Comparison of ENCODE assay signal across 17 cellular contexts in genomic region chr22:45946805-45947600, GRCh38. TPM values are rescaled to one million over a fixed set of nuclear protein-coding genes. Genes with fewer than 3 reads are reported as not detected.
DNase-seq lines count a peak whose midpoint lies in the region; ATAC-seq and TF ChIP-seq lines count a peak whose summit lies in the region.
"Had no signal": no experiment of that assay in that cellular context is flagged by ENCODE, and none has a peak within 500 bp of the region (broad histone marks: within the 10 kb centered on the region; RNA-seq: fewer than 3 reads in every experiment).

No MANE protein-coding gene starts in this region.

- H3K27me3 ChIP-seq in BLaER1: peaks cover 13% of the 10 kb centered on the region
- H3K27me3 ChIP-seq: cardiac muscle cell had no signal

- no peak overlapping the region for H3K4me3 ChIP-seq in BLaER1
- no peak overlapping the region for H3K4me3 ChIP-seq in HEK293 (ENCODE audit: low read depth, low read length)
- H3K4me3 ChIP-seq: cardiac muscle cell, left ventricle myocardium inferior had no signal

- H3K4me3 Mint-ChIP-seq in brain: no peak overlapping the region
- no peak overlapping the region for H3K4me3 Mint-ChIP-seq in nephron
- H3K4me3 Mint-ChIP-seq: activated naive CD8-positive, alpha-beta T cell treated with anti-CD3 and anti-CD28 coated beads for 36 hours; naive thymus-derived CD8-positive, alpha-beta T cell had no signal

- DNase-seq in LoVo (ENCODE audit: low spot score) (no peak), NOMO-1 (lab: John Stamatoyannopoulos, UW; ENCODE audit: unreplicated experiment in 2 of 2) (no peak)
- DNase-seq: activated naive CD8-positive, alpha-beta T cell treated with anti-CD3 and anti-CD28 coated beads for 36 hours; activated T-cell treated with anti-CD3 and anti-CD28 coated beads, Interleukin-2, amount 50 U/mL, for 1 hour; GOT3; left ventricle myocardium inferior; naive thymus-derived CD8-positive, alpha-beta T cell; NCI-H1930; NCI-H526 treated with DMSO at 0.1 percent for 48 hours; retina had no signal

- H3K4me1 Mint-ChIP-seq in brain: peaks cover 15% of the 10 kb centered on the region
- H3K4me1 Mint-ChIP-seq in nephron: no peaks in the 10 kb centered on the region

- no peaks in the 10 kb centered on the region for H3K9me3 ChIP-seq in BLaER1
- no peaks in the 10 kb centered on the region for H3K9me3 ChIP-seq in HEK293 (ENCODE audit: control insufficient read depth, insufficient read depth, low read depth, low read length)
- H3K9me3 ChIP-seq: left ventricle myocardium inferior had no signal

- CTCF ChIA-PET in HEK293 (lab: Yijun Ruan, JAX): interaction anchor here (1.7 kb wide), 1 partner anchor 83 kb away, joined by 14 read pairs; no protein-coding TSS in a partner anchor

- peak overlapping the region; percentile 79 for H3K4me2 ChIP-seq in BLaER1

- H3K4me1 ChIP-seq in BLaER1: peaks cover 54% of the 10 kb centered on the region
- H3K4me1 ChIP-seq in HEK293 (ENCODE audit: control insufficient read depth, insufficient read depth, low read length): no peaks in the 10 kb centered on the region
- H3K4me1 ChIP-seq: left ventricle myocardium inferior had no signal

- peak overlapping the region in 4 of 5 experiments; percentile 54 to 87 (median 68) for H3K27ac Mint-ChIP-seq in brain
- H3K27ac Mint-ChIP-seq in nephron: peak overlapping the region in 2 of 3 experiments; percentile 14 to 18
- H3K27ac Mint-ChIP-seq: activated naive CD8-positive, alpha-beta T cell treated with anti-CD3 and anti-CD28 coated beads for 36 hours had no signal

- no peak overlapping the region for H3K9ac ChIP-seq in BLaER1

- peak overlapping the region; percentile 1; the same call in 1 of the 2 replicates for H3K27ac ChIP-seq in BLaER1
- no peak overlapping the region for H3K27ac ChIP-seq in HEK293 (ENCODE audit: extremely low read depth, low read depth, low read length)
- H3K27ac ChIP-seq: cardiac muscle cell, left ventricle myocardium inferior had no signal

- ATAC-seq in GM21619 (IDR thresholded peaks at IDR 0.05; ENCODE audit: unreplicated experiment) (no peak), HG02973 (IDR thresholded peaks at IDR 0.05; ENCODE audit: unreplicated experiment) (no peak)
- ATAC-seq: naive thymus-derived CD8-positive, alpha-beta T cell had no signal

- TF ChIP-seq CTCF in HEK293 (tag by site-specific recombination; IDR thresholded peaks at IDR 0.05) (no peak), brain (conservative IDR thresholded peaks at IDR 0.05) (no peak), nephron (IDR thresholded peaks at IDR 0.05; ENCODE audit: unreplicated experiment in 3 of 3) (no peak)

- H3K36me3 ChIP-seq in BLaER1 (no peaks in the 10 kb centered on the region), HEK293 (ENCODE audit: control insufficient read depth in 2 of 2, insufficient read depth in 1 of 2, low read length in 2 of 2) (no peaks in the 10 kb centered on the region)
- H3K36me3 ChIP-seq: cardiac muscle cell, left ventricle myocardium inferior had no signal

- peaks cover 60% of the 10 kb centered on the region for H4K20me1 ChIP-seq in BLaER1

- POLR2A ChIA-PET in HEK293 (lab: Yijun Ruan, JAX): no interaction called here

- H3K36me3 Mint-ChIP-seq in brain (no peaks in the 10 kb centered on the region), nephron (ENCODE audit: low read depth) (no peaks in the 10 kb centered on the region)
- H3K36me3 Mint-ChIP-seq: activated naive CD8-positive, alpha-beta T cell treated with anti-CD3 and anti-CD28 coated beads for 36 hours; naive thymus-derived CD8-positive, alpha-beta T cell had no signal

- H3K9me3 Mint-ChIP-seq in brain (no peaks in the 10 kb centered on the region), nephron (no peaks in the 10 kb centered on the region)
- H3K9me3 Mint-ChIP-seq: activated naive CD8-positive, alpha-beta T cell treated with anti-CD3 and anti-CD28 coated beads for 36 hours had no signal

- H3K27me3 Mint-ChIP-seq in brain (peaks cover 10% of the 10 kb centered on the region), nephron (ENCODE audit: low read depth) (peaks cover 6% of the 10 kb centered on the region)
- H3K27me3 Mint-ChIP-seq: activated naive CD8-positive, alpha-beta T cell treated with anti-CD3 and anti-CD28 coated beads for 36 hours had no signal

TF ChIP-seq in HEK293, 187 proteins besides CTCF, POLR2A, EP300 and RAD21 (continues in another document):
- TF ChIP-seq ZNF302 (tag by site-specific recombination; IDR thresholded peaks at IDR 0.05; ENCODE audit: low read depth) (no peak), ZNF16 (tag by site-specific recombination; IDR thresholded peaks at IDR 0.05; ENCODE audit: low read depth) (peak; percentile 44; the same call in 1 of the 2 replicates), ZNF433 (tag by site-specific recombination; IDR thresholded peaks at IDR 0.05; ENCODE audit: low read depth) (no peak), ZNF146 (tag by site-specific recombination; IDR thresholded peaks at IDR 0.05) (no peak), ZNF513 (tag by site-specific recombination; IDR thresholded peaks at IDR 0.05) (no peak), ZNF175 (tag by site-specific recombination; IDR thresholded peaks at IDR 0.05) (no peak), ZFHX2 (tag by site-specific recombination; conservative IDR thresholded peaks at IDR 0.05) (peak; percentile 46), ZNF664 (tag by site-specific recombination; IDR thresholded peaks at IDR 0.05) (peak; percentile 87), OSR2 (tag by site-specific recombination; IDR thresholded peaks at IDR 0.05) (peak; percentile 59), KLF17 (tag by site-specific recombination; IDR thresholded peaks at IDR 0.05) (no peak), ZNF354C (tag by site-specific recombination; IDR thresholded peaks at IDR 0.05; ENCODE audit: borderline replicate concordance, low read depth) (no peak), HIC1 (tag by site-specific recombination; IDR thresholded peaks at IDR 0.05) (no peak), GLIS2 (tag by site-specific recombination; IDR thresholded peaks at IDR 0.05) (no peak), BCL6B (tag by site-specific recombination; IDR thresholded peaks at IDR 0.05) (no peak), ZNF184 (tag by site-specific recombination; IDR thresholded peaks at IDR 0.05) (no peak), SP3 (tag by site-specific recombination; IDR thresholded peaks at IDR 0.05) (no peak), ZNF341 (tag by site-specific recombination; IDR thresholded peaks at IDR 0.05; ENCODE audit: low read depth) (peak; percentile 44; the same call in 1 of the 2 replicates), ZNF510 (tag by site-specific recombination; IDR thresholded peaks at IDR 0.05; ENCODE audit: insufficient replicate concordance) (no peak)

RNA-seq across cellular contexts. Expression of gene WNT7B, which starts 30.0 kb away (rescaled TPM):
- 15.9 TPM for polyA plus RNA-seq in brain (ENCODE audit: insufficient read depth, low read depth, low replicate concordance)
- polyA plus RNA-seq: cardiac muscle cell; naive thymus-derived CD8-positive, alpha-beta T cell had no signal
